In the genomic region with DNA sequence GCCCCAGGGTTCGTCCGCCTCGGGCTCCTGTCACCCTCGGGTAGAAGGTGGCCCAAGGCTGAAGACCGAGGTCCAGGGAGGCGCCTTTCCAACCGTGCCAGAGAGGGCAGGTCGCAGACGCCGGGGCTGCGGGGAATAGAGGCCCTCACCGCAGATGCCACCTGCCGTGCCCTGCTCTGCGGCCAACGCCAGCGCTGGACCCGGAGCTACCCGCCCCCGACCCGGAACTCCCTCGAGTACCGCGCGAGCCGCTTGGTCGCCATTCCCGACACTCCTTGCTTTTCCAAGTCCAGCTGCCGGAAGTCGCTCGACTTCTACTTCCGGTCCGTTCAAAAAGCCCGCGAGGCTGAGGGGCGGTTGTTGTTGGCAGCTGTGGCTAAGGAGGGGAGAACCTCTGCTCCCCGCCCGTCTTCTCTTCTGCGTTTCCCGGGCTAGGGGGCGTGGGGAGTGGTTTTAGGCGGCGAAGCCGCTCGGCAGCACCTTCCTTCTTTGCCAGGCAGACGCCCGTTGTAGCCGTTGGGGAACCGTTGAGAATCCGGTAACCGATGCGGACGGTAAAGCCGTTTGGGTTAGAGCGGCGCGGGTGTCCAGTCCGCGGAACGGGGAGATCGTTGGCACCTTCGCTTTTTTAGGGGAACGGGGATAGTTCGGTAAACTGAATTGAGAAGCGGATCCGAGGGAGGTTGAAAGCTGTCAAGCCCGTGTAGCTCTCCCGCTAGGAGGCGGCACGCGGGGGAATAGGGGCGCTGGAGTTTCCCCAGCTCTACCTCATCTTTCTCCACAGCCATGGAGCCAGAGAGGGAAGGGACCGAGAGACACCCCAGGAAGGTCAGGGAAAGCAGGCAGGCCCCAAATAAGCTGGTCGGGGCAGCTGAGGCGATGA, we compare ENCODE assay signal across 1 cellular context.
TF ChIP-seq lines count a peak whose summit lies in the region.

A gene with protein sequence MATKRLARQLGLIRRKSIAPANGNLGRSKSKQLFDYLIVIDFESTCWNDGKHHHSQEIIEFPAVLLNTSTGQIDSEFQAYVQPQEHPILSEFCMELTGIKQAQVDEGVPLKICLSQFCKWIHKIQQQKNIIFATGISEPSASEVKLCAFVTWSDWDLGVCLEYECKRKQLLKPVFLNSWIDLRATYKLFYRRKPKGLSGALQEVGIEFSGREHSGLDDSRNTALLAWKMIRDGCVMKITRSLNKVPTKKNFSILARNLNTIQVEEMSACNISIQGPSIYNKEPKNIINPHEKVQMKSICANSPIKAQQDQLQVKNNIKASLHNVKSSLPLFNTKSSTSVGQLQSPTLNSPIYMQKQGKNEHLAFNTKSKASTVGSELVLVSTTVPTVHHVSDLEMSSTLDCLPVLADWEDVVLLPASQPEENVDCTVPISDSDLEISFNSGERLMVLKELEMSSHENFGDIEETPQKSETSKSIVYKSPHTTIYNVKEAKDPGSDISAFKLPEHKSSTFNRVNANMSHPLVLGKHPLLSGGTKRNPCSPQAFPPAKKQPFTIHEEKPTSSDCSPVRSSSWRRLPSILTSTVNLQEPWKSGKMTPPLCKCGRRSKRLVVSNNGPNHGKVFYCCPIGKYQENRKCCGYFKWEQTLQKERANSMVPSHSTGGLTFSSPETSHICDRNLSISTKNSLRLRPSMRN (minus strand): TSS at position 305 of the 883 bp plus-strand sequence. CDS start 42 bp downstream, at position 263.
A gene with protein sequence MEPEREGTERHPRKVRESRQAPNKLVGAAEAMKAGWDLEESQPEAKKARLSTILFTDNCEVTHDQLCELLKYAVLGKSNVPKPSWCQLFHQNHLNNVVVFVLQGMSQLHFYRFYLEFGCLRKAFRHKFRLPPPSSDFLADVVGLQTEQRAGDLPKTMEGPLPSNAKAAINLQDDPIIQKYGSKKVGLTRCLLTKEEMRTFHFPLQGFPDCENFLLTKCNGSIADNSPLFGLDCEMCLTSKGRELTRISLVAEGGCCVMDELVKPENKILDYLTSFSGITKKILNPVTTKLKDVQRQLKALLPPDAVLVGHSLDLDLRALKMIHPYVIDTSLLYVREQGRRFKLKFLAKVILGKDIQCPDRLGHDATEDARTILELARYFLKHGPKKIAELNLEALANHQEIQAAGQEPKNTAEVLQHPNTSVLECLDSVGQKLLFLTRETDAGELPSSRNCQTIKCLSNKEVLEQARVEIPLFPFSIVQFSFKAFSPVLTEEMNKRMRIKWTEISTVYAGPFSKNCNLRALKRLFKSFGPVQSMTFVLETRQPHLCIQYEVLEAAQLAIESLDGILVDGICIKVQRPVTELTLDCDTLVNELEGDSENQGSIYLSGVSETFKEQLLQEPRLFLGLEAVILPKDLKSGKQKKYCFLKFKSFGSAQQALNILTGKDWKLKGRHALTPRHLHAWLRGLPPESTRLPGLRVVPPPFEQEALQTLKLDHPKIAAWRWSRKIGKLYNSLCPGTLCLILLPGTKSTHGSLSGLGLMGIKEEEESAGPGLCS (plus strand): TSS at position 360 of the 883 bp plus-strand sequence. CDS start 427 bp downstream, at position 787.

TF ChIP-seq in K562, 482 proteins besides CTCF, POLR2A, EP300 and RAD21 (continued from another document and continues in another):
- TF ChIP-seq, protein P1, sequence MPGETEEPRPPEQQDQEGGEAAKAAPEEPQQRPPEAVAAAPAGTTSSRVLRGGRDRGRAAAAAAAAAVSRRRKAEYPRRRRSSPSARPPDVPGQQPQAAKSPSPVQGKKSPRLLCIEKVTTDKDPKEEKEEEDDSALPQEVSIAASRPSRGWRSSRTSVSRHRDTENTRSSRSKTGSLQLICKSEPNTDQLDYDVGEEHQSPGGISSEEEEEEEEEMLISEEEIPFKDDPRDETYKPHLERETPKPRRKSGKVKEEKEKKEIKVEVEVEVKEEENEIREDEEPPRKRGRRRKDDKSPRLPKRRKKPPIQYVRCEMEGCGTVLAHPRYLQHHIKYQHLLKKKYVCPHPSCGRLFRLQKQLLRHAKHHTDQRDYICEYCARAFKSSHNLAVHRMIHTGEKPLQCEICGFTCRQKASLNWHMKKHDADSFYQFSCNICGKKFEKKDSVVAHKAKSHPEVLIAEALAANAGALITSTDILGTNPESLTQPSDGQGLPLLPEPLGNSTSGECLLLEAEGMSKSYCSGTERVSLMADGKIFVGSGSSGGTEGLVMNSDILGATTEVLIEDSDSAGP (CRISPR knock-in tag; IDR thresholded peaks at IDR 0.05), result no peak
- no peak for TF ChIP-seq PTTG1 (tag; IDR thresholded peaks at IDR 0.05; ENCODE audit: low read depth)
- TF ChIP-seq HMG20B (CRISPR knock-in tag; IDR thresholded peaks at IDR 0.05), result no peak
- TF ChIP-seq COPS2 (conservative IDR thresholded peaks at IDR 0.05), result no peak
- peak; percentile 97 for TF ChIP-seq FOXM1 (IDR thresholded peaks at IDR 0.05; ENCODE audit: low read depth)
- no peak for TF ChIP-seq FOXM1 (CRISPR knock-in tag; IDR thresholded peaks at IDR 0.05; ENCODE audit: low read depth)
- TF ChIP-seq TAF7 (tag; IDR thresholded peaks at IDR 0.05), result peak; percentile 84
- TF ChIP-seq, protein P2, sequence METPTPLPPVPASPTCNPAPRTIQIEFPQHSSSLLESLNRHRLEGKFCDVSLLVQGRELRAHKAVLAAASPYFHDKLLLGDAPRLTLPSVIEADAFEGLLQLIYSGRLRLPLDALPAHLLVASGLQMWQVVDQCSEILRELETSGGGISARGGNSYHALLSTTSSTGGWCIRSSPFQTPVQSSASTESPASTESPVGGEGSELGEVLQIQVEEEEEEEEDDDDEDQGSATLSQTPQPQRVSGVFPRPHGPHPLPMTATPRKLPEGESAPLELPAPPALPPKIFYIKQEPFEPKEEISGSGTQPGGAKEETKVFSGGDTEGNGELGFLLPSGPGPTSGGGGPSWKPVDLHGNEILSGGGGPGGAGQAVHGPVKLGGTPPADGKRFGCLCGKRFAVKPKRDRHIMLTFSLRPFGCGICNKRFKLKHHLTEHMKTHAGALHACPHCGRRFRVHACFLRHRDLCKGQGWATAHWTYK (CRISPR knock-in tag; IDR thresholded peaks at IDR 0.05), result no peak
- TF ChIP-seq, protein P3, sequence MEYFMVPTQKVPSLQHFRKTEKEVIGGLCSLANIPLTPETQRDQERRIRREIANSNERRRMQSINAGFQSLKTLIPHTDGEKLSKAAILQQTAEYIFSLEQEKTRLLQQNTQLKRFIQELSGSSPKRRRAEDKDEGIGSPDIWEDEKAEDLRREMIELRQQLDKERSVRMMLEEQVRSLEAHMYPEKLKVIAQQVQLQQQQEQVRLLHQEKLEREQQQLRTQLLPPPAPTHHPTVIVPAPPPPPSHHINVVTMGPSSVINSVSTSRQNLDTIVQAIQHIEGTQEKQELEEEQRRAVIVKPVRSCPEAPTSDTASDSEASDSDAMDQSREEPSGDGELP (CRISPR knock-in tag; IDR thresholded peaks at IDR 0.05; ENCODE audit: borderline replicate concordance), result peak; percentile 100
- TF ChIP-seq, protein P4, sequence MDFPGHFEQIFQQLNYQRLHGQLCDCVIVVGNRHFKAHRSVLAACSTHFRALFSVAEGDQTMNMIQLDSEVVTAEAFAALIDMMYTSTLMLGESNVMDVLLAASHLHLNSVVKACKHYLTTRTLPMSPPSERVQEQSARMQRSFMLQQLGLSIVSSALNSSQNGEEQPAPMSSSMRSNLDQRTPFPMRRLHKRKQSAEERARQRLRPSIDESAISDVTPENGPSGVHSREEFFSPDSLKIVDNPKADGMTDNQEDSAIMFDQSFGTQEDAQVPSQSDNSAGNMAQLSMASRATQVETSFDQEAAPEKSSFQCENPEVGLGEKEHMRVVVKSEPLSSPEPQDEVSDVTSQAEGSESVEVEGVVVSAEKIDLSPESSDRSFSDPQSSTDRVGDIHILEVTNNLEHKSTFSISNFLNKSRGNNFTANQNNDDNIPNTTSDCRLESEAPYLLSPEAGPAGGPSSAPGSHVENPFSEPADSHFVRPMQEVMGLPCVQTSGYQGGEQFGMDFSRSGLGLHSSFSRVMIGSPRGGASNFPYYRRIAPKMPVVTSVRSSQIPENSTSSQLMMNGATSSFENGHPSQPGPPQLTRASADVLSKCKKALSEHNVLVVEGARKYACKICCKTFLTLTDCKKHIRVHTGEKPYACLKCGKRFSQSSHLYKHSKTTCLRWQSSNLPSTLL (IDR thresholded peaks at IDR 0.05), result no peak
- 0 out of 2 replicates have a peak, but pooled peaks have one; percentile 10 for TF ChIP-seq TEAD4 (IDR thresholded peaks at IDR 0.05; ENCODE audit: low read length)
- no peak for TF ChIP-seq TEAD4 (CRISPR knock-in tag; IDR thresholded peaks at IDR 0.05; ENCODE audit: borderline replicate concordance)
- TF ChIP-seq CBFA2T2 (conservative IDR thresholded peaks at IDR 0.05), result no peak
- TF ChIP-seq DDX20 (tag; IDR thresholded peaks at IDR 0.05; ENCODE audit: low read depth), result no peak
- TF ChIP-seq ZFP36 (IDR thresholded peaks at IDR 0.05; ENCODE audit: low read depth, low read length, partially characterized antibody), result no peak
- TF ChIP-seq ZNF75A (CRISPR knock-in tag; IDR thresholded peaks at IDR 0.05), result no peak
- no peak for TF ChIP-seq KAT8 (IDR thresholded peaks at IDR 0.05; ENCODE audit: low read depth)
- no peak; a peak in 1 of 3 replicates for TF ChIP-seq CBX3 (IDR thresholded peaks at IDR 0.05; ENCODE audit: borderline replicate concordance in 1 of 2, low read length in 2 of 2)
- TF ChIP-seq RB1 (IDR thresholded peaks at IDR 0.05; ENCODE audit: low read depth), result peak; percentile 70
- no peak for TF ChIP-seq NELFE (IDR thresholded peaks at IDR 0.05; ENCODE audit: insufficient read depth, insufficient read length)
- 0 out of 2 replicates have a peak, but pooled peaks have one; percentile 14 for TF ChIP-seq SREBF1 (IDR thresholded peaks at IDR 0.05; ENCODE audit: borderline replicate concordance, low read depth, low read length)
- TF ChIP-seq, protein P5, sequence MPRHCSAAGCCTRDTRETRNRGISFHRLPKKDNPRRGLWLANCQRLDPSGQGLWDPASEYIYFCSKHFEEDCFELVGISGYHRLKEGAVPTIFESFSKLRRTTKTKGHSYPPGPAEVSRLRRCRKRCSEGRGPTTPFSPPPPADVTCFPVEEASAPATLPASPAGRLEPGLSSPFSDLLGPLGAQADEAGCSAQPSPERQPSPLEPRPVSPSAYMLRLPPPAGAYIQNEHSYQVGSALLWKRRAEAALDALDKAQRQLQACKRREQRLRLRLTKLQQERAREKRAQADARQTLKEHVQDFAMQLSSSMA (CRISPR knock-in tag; IDR thresholded peaks at IDR 0.05), result peak; percentile 27; the same call in 1 of the 2 replicates
- no peak; the same call in 1 of the 2 replicates for TF ChIP-seq HDAC8 (tag; IDR thresholded peaks at IDR 0.05)
- peak; percentile 97 for TF ChIP-seq EP400 (IDR thresholded peaks at IDR 0.05)
- TF ChIP-seq ZNF274 (IDR thresholded peaks at IDR 0.05; ENCODE audit: borderline replicate concordance, low read depth, low read length), result no peak
- TF ChIP-seq CEBPG (CRISPR knock-in tag; IDR thresholded peaks at IDR 0.05), result no peak
- no peak for TF ChIP-seq CEBPG (tag; conservative IDR thresholded peaks at IDR 0.05 in 1 of 2, IDR thresholded peaks at IDR 0.05 in 1 of 2)
- TF ChIP-seq RCOR1 (IDR thresholded peaks at IDR 0.05; ENCODE audit: borderline replicate concordance in 1 of 2, low read depth in 2 of 2, low read length in 2 of 2), result no peak
- TF ChIP-seq CREB1 (IDR thresholded peaks at IDR 0.05), result 0 out of 2 replicates have a peak, but pooled peaks have one; percentile 9
- no peak; the same call in 1 of the 2 replicates for TF ChIP-seq CREB1 (CRISPR knock-in tag; IDR thresholded peaks at IDR 0.05)
- no peak for TF ChIP-seq RFX7 (CRISPR knock-in tag; IDR thresholded peaks at IDR 0.05)
- no peak for TF ChIP-seq PTRF (tag; IDR thresholded peaks at IDR 0.05)
- TF ChIP-seq TCF3 (CRISPR knock-in tag; IDR thresholded peaks at IDR 0.05), result no peak; the same call in 1 of the 2 replicates
- TF ChIP-seq TAL1 (IDR thresholded peaks at IDR 0.05), result no peak
- TF ChIP-seq, protein P6, sequence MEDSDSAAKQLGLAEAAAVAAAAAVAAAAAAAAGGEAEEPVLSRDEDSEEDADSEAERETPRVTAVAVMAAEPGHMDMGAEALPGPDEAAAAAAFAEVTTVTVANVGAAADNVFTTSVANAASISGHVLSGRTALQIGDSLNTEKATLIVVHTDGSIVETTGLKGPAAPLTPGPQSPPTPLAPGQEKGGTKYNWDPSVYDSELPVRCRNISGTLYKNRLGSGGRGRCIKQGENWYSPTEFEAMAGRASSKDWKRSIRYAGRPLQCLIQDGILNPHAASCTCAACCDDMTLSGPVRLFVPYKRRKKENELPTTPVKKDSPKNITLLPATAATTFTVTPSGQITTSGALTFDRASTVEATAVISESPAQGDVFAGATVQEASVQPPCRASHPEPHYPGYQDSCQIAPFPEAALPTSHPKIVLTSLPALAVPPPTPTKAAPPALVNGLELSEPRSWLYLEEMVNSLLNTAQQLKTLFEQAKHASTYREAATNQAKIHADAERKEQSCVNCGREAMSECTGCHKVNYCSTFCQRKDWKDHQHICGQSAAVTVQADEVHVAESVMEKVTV (CRISPR knock-in tag; IDR thresholded peaks at IDR 0.05), result no peak
- TF ChIP-seq POU5F1 (IDR thresholded peaks at IDR 0.05; ENCODE audit: borderline replicate concordance, low read depth, low read length, partially characterized antibody), result no peak
- TF ChIP-seq IRF2 (CRISPR knock-in tag; IDR thresholded peaks at IDR 0.05), result no peak
- no peak for TF ChIP-seq ZNF197 (CRISPR knock-in tag; IDR thresholded peaks at IDR 0.05; ENCODE audit: low read depth)
- TF ChIP-seq, protein P7, sequence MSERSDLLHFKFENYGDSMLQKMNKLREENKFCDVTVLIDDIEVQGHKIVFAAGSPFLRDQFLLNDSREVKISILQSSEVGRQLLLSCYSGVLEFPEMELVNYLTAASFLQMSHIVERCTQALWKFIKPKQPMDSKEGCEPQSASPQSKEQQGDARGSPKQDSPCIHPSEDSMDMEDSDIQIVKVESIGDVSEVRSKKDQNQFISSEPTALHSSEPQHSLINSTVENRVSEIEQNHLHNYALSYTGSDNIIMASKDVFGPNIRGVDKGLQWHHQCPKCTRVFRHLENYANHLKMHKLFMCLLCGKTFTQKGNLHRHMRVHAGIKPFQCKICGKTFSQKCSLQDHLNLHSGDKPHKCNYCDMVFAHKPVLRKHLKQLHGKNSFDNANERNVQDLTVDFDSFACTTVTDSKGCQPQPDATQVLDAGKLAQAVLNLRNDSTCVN (CRISPR knock-in tag; IDR thresholded peaks at IDR 0.05), result no peak
- no peak for TF ChIP-seq XRCC3 (IDR thresholded peaks at IDR 0.05)
- TF ChIP-seq PHF8 (IDR thresholded peaks at IDR 0.05; ENCODE audit: borderline replicate concordance, low read length), result peak; percentile 82; the same call in 1 of the 2 replicates
- TF ChIP-seq STAG1 (CRISPR knock-in tag; IDR thresholded peaks at IDR 0.05; ENCODE audit: borderline replicate concordance), result no peak
- TF ChIP-seq TBP (optimal IDR thresholded peaks at IDR 0.05; ENCODE audit: low read depth, low read length), result peak; percentile 90
- TF ChIP-seq CHCHD3 (CRISPR knock-in tag; IDR thresholded peaks at IDR 0.05), result no peak
- TF ChIP-seq XRCC5 (IDR thresholded peaks at IDR 0.05; ENCODE audit: low read depth, low read length), result peak; percentile 43; the same call in 1 of the 2 replicates
- TF ChIP-seq GATAD2A (IDR thresholded peaks at IDR 0.05), result no peak
- TF ChIP-seq RUNX1 (IDR thresholded peaks at IDR 0.05; ENCODE audit: low read depth), result no peak
- no peak for TF ChIP-seq GABPB2 (CRISPR knock-in tag; conservative IDR thresholded peaks at IDR 0.05)
- TF ChIP-seq SRSF1 (IDR thresholded peaks at IDR 0.05; ENCODE audit: low read depth, low read length), result no peak
- no peak for TF ChIP-seq HNRNPUL1 (IDR thresholded peaks at IDR 0.05; ENCODE audit: low read length)
- TF ChIP-seq ZNF121 (CRISPR knock-in tag; conservative IDR thresholded peaks at IDR 0.05), result no peak
- no peak for TF ChIP-seq BRCA1 (IDR thresholded peaks at IDR 0.05)
- TF ChIP-seq BRCA1 (CRISPR knock-in tag; IDR thresholded peaks at IDR 0.05), result no peak
- TF ChIP-seq ESRRA (IDR thresholded peaks at IDR 0.05; ENCODE audit: borderline replicate concordance, low read depth), result peak; percentile 55; the same call in 1 of the 2 replicates
- TF ChIP-seq SRSF7 (optimal IDR thresholded peaks at IDR 0.05; ENCODE audit: low read depth, low read length), result no peak
- no peak for TF ChIP-seq ZNF316 (IDR thresholded peaks at IDR 0.05)
